ENCODE assay signal across 17 cellular contexts in the genomic region with DNA sequence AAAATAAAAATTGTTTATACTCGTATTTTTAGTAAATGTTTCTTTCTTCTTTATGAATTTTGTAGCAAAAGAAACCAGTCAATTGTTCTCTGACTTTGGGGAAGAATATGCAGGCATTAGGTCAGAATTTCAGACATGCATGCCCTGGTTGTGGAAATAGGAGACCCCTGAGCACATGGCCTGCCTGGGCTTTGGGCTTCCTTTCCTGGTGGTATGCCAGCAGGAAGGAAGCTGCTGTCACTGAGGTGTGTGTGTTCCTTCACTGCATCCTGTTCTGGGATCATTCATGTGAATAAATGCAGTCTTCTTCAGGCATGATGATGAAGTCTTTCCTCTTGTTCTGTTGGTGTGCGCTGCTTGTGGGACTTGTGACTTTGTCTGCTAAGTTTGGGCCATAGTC.
DNase-seq lines count a peak whose midpoint lies in the region; ATAC-seq and TF ChIP-seq lines count a peak whose summit lies in the region.
"Had no signal": no experiment of that assay in that cellular context is flagged by ENCODE, and none has a peak within 500 bp of the region (broad histone marks: within the 10 kb centered on the region; RNA-seq: fewer than 3 reads in every experiment).

No MANE protein-coding gene starts in this region.

- no peaks in the 10 kb centered on the region for H4K20me1 ChIP-seq in GM23338 (replicated peaks; ENCODE audit: insufficient read depth)
- H4K20me1 ChIP-seq in neural progenitor cell (ENCODE audit: low read depth) = no peaks in the 10 kb centered on the region

- TF ChIP-seq CTCF in GM23338 (conservative IDR thresholded peaks at IDR 0.05; ENCODE audit: low read depth in 2 of 2) (no peak), neural progenitor cell (IDR thresholded peaks at IDR 0.05) (no peak)

- no peaks in the 10 kb centered on the region for H3K9me3 Mint-ChIP-seq in GM23338
- H3K9me3 Mint-ChIP-seq in neural progenitor cell = no peaks in the 10 kb centered on the region

- H3K9me3 ChIP-seq in neural progenitor cell (ENCODE audit: low read depth) = no peaks in the 10 kb centered on the region

- no peak overlapping the region for H3K9ac ChIP-seq in neural progenitor cell

- H3K27ac ChIP-seq in GM23338 (ENCODE audit: low read depth) = no peak overlapping the region
- H3K27ac ChIP-seq in neural progenitor cell = no peak overlapping the region
- H3K27ac ChIP-seq: C4-2B, HL-60 had no signal

- H3K4me2 ChIP-seq in GM23338 (no peak overlapping the region), neural progenitor cell (no peak overlapping the region)

- ATAC-seq in GM23338 (peak; percentile 34; the same call in 1 of the 3 replicates), HG02763 (IDR thresholded peaks at IDR 0.05; ENCODE audit: unreplicated experiment) (no peak)
- ATAC-seq: K562 had no signal

- H3K27me3 Mint-ChIP-seq in GM23338 (ENCODE audit: insufficient read depth, low read depth, poor library complexity) (no peaks in the 10 kb centered on the region), neural progenitor cell (ENCODE audit: insufficient read depth, low read depth) (no peaks in the 10 kb centered on the region)
- H3K27me3 Mint-ChIP-seq: B cell; CD4-positive, alpha-beta T cell had no signal

- no peaks in the 10 kb centered on the region for H3F3A ChIP-seq in GM23338 (replicated peaks; ENCODE audit: low read depth)
- H3F3A ChIP-seq in neural progenitor cell (ENCODE audit: low read depth) = no peaks in the 10 kb centered on the region

- H3K4me3 ChIP-seq in GM23338 = no peak overlapping the region
- no peak overlapping the region for H3K4me3 ChIP-seq in neural progenitor cell
- H3K4me3 ChIP-seq: K562 had no signal

- H3K27me3 ChIP-seq in GM23338 (ENCODE audit: insufficient read depth) (no peaks in the 10 kb centered on the region), neural progenitor cell (no peaks in the 10 kb centered on the region)

- H2AFZ ChIP-seq in GM23338 = peak overlapping the region; percentile 64
- no peak overlapping the region for H2AFZ ChIP-seq in neural progenitor cell (replicated peaks)

- H3K4me1 ChIP-seq in GM23338 (ENCODE audit: insufficient read depth) = no peaks in the 10 kb centered on the region
- no peaks in the 10 kb centered on the region for H3K4me1 ChIP-seq in neural progenitor cell

- H3K79me2 ChIP-seq in GM23338 (replicated peaks; ENCODE audit: insufficient read depth) = no peaks in the 10 kb centered on the region
- H3K79me2 ChIP-seq in neural progenitor cell (ENCODE audit: low read depth) = no peaks in the 10 kb centered on the region

- H3K9me2 ChIP-seq in GM23338 (ENCODE audit: insufficient read depth) = no peaks in the 10 kb centered on the region

- H3K36me3 ChIP-seq in GM23338 (ENCODE audit: insufficient read depth) = no peaks in the 10 kb centered on the region
- H3K36me3 ChIP-seq in neural progenitor cell = no peaks in the 10 kb centered on the region

- DNase-seq in GM23338 (ENCODE audit: low spot score) (peak; percentile 7), dermis microvascular lymphatic vessel endothelial cell (ENCODE audit: low read depth in 2 of 2) (peak; percentile 2 to 6), islet precursor cell (peak; percentile 50), neural progenitor cell (ENCODE audit: low spot score) (peak; percentile 7), hippocampal formation (lab: John Stamatoyannopoulos, UW) (no peak), NCI-H2227 treated with DMSO at 0.1 percent for 48 hours (lab: John Stamatoyannopoulos, UW) (no peak)
- DNase-seq: CD4-positive, alpha-beta T cell; DMS153; DMS79 treated with DMSO at 0.1 percent for 48 hours; GF-D8; HCEC 1CT; IMR-90 had no signal

- H3K27ac Mint-ChIP-seq in GM23338 = no peak overlapping the region
- no peak overlapping the region for H3K27ac Mint-ChIP-seq in neural progenitor cell
- H3K27ac Mint-ChIP-seq: B cell; CD4-positive, alpha-beta T cell had no signal

- H3K36me3 Mint-ChIP-seq in GM23338 (ENCODE audit: low read depth) (no peaks in the 10 kb centered on the region), neural progenitor cell (no peaks in the 10 kb centered on the region)

- H3K4me1 Mint-ChIP-seq in GM23338 = no peaks in the 10 kb centered on the region
- H3K4me1 Mint-ChIP-seq in neural progenitor cell = no peaks in the 10 kb centered on the region
- H3K4me1 Mint-ChIP-seq: B cell had no signal

- H3K4me3 Mint-ChIP-seq in GM23338 (no peak overlapping the region), neural progenitor cell (no peak overlapping the region)
- H3K4me3 Mint-ChIP-seq: B cell; CD4-positive, alpha-beta T cell had no signal

TF ChIP-seq in GM23338, 12 proteins besides CTCF, POLR2A, EP300 and RAD21 (continues in another document):
- TF ChIP-seq EZH2phosphoT487 (IDR thresholded peaks at IDR 0.05; ENCODE audit: unreplicated experiment) (no peak), NANOG (IDR thresholded peaks at IDR 0.05; ENCODE audit: borderline replicate concordance) (no peak), JUNB (IDR thresholded peaks at IDR 0.05; ENCODE audit: unreplicated experiment) (no peak), ZNF114 (CRISPR knock-in tag; IDR thresholded peaks at IDR 0.05) (no peak), EZH2 (IDR thresholded peaks at IDR 0.05; ENCODE audit: low read depth, unreplicated experiment) (no peak), ZNF331 (CRISPR knock-in tag; IDR thresholded peaks at IDR 0.05; ENCODE audit: low read depth) (no peak), POLR2AphosphoS5 (IDR thresholded peaks at IDR 0.05; ENCODE audit: low read depth) (no peak), CREB1 (CRISPR knock-in tag; IDR thresholded peaks at IDR 0.05; ENCODE audit: low read depth) (no peak)
- TF ChIP-seq, protein P1, sequence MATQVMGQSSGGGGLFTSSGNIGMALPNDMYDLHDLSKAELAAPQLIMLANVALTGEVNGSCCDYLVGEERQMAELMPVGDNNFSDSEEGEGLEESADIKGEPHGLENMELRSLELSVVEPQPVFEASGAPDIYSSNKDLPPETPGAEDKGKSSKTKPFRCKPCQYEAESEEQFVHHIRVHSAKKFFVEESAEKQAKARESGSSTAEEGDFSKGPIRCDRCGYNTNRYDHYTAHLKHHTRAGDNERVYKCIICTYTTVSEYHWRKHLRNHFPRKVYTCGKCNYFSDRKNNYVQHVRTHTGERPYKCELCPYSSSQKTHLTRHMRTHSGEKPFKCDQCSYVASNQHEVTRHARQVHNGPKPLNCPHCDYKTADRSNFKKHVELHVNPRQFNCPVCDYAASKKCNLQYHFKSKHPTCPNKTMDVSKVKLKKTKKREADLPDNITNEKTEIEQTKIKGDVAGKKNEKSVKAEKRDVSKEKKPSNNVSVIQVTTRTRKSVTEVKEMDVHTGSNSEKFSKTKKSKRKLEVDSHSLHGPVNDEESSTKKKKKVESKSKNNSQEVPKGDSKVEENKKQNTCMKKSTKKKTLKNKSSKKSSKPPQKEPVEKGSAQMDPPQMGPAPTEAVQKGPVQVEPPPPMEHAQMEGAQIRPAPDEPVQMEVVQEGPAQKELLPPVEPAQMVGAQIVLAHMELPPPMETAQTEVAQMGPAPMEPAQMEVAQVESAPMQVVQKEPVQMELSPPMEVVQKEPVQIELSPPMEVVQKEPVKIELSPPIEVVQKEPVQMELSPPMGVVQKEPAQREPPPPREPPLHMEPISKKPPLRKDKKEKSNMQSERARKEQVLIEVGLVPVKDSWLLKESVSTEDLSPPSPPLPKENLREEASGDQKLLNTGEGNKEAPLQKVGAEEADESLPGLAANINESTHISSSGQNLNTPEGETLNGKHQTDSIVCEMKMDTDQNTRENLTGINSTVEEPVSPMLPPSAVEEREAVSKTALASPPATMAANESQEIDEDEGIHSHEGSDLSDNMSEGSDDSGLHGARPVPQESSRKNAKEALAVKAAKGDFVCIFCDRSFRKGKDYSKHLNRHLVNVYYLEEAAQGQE (IDR thresholded peaks at IDR 0.05; ENCODE audit: unreplicated experiment) = no peak
- TF ChIP-seq, protein P2, sequence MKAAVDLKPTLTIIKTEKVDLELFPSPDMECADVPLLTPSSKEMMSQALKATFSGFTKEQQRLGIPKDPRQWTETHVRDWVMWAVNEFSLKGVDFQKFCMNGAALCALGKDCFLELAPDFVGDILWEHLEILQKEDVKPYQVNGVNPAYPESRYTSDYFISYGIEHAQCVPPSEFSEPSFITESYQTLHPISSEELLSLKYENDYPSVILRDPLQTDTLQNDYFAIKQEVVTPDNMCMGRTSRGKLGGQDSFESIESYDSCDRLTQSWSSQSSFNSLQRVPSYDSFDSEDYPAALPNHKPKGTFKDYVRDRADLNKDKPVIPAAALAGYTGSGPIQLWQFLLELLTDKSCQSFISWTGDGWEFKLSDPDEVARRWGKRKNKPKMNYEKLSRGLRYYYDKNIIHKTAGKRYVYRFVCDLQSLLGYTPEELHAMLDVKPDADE (IDR thresholded peaks at IDR 0.05) = no peak

Comparison
In these comparisons a context has a peak if more than half of its experiments do, and no peak if none do; other contexts are left out.
1. DNase-seq: peak in GM23338 (single experiment), dermis microvascular lymphatic vessel endothelial cell (2 of 2), islet precursor cell (single experiment) and neural progenitor cell (single experiment); none in hippocampal formation (0 of 2) and NCI-H2227 treated with DMSO at 0.1 percent for 48 hours (single experiment).